ENCODE assay signal across 9 cellular contexts in the genomic region with DNA sequence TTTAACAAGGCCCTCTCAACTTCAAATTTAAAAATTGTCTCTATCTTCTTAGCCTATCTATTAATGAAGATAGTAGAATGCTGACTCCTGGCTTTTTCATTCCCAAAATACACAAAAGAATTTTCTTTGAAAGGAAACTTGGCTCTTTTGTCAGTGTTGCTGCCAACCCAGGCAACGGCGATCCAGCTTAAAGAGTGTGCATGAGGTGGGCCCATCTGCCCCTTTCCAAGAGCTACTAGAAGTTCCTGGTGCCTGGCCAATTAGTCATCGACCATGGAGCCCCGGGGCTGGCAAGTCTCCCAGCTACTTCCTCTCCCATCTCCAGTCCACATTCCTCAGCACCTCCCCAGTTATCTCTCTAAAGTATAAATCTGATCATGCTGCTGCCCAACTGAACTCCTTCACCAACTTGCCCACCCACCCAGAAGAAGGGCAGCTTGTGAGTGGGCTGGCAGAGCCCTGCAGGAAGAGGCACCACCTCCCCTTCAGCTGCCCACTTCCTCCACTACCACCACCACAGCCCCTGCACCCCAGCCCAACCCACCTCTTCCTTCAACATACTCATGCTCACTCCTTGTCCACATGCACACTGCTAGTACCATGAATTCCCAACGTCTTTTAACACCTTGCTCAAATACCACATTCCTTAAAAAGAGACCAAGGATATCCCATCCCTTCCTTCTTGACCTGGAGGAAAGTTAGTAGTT.
DNase-seq lines count a peak whose midpoint lies in the region; ATAC-seq and TF ChIP-seq lines count a peak whose summit lies in the region.
"Had no signal": no experiment of that assay in that cellular context is flagged by ENCODE, and none has a peak within 500 bp of the region (broad histone marks: within the 10 kb centered on the region; RNA-seq: fewer than 3 reads in every experiment).

No MANE protein-coding gene starts in this region.

- dilution Hi-C loops in mammary epithelial cell (cut with HindIII; ENCODE audit: low sequenced_read_pairs): no loop called here

- WGBS in mammary epithelial cell (ENCODE audit: low coverage, missing lambda C conversion rate): 23% methylated on average over 5 of the region's 5 CpGs

- peaks cover 49% of the 10 kb centered on the region for H3K36me3 Mint-ChIP-seq in activated naive CD4-positive, alpha-beta T cell treated with anti-CD3 and anti-CD28 coated beads, Interleukin-2, amount 10 ng/mL, durations not matched to agents 7 days and 5 days

- peak overlapping the region; percentile 10 for H3K9ac ChIP-seq in mammary epithelial cell (ENCODE audit: insufficient read depth, low read length)

- ATAC-seq in HG02970 (IDR thresholded peaks at IDR 0.05; ENCODE audit: low FRiP score, unreplicated experiment) (no peak), HG03135 (IDR thresholded peaks at IDR 0.05; ENCODE audit: unreplicated experiment) (no peak)

- DNase-seq in BE2C: peak; percentile 16
- DNase-seq in mammary epithelial cell: peak; percentile 80
- peak; percentile 74 to 93 for DNase-seq in lung microvascular endothelial cell (ENCODE audit: low read depth in 2 of 2)
- no peak for DNase-seq in stimulated activated CD4-positive, alpha-beta T cell treated with anti-CD3 and anti-CD28 coated beads, Interleukin-2, amount 100 ng/mL, for 48 hours
- DNase-seq in activated naive CD4-positive, alpha-beta T cell treated with anti-CD3 and anti-CD28 coated beads, Interleukin-2, amount 10 ng/mL, durations not matched to agents 7 days and 5 days: no peak

- intact Hi-C loops in mammary epithelial cell (cut with micrococcal nuclease): loop anchor here (1.0 kb wide), 1 partner anchor 215 kb away; no protein-coding TSS in a partner anchor

- peak overlapping the region; percentile 68 for H3K27ac ChIP-seq in mammary epithelial cell (ENCODE audit: insufficient read depth, low read depth, low read length)
- H3K27ac ChIP-seq: suprapubic skin had no signal

- TF ChIP-seq RAD21 in Ishikawa (IDR thresholded peaks at IDR 0.05; ENCODE audit: low read depth): no peak

- no peaks in the 10 kb centered on the region for H3K4me1 ChIP-seq in BE2C
- H3K4me1 ChIP-seq in mammary epithelial cell (ENCODE audit: insufficient read depth, low read length): peaks cover 30% of the 10 kb centered on the region
- H3K4me1 ChIP-seq: suprapubic skin had no signal

- no peaks in the 10 kb centered on the region for H3K36me3 ChIP-seq in BE2C
- no peaks in the 10 kb centered on the region for H3K36me3 ChIP-seq in mammary epithelial cell (ENCODE audit: insufficient read depth, low read length)
- H3K36me3 ChIP-seq: suprapubic skin had no signal

- H3K9me3 ChIP-seq in BE2C (no peaks in the 10 kb centered on the region), mammary epithelial cell (replicated peaks; ENCODE audit: insufficient read depth, low read length) (no peaks in the 10 kb centered on the region)
- H3K9me3 ChIP-seq: suprapubic skin had no signal

- in situ Hi-C loops in mammary epithelial cell (cut with MboI; ENCODE audit: low sequenced_read_pairs in 2 of 2): no loop called here

- H3K9me3 Mint-ChIP-seq in activated naive CD4-positive, alpha-beta T cell treated with anti-CD3 and anti-CD28 coated beads, Interleukin-2, amount 10 ng/mL, durations not matched to agents 7 days and 5 days: no peaks in the 10 kb centered on the region

- H3K27me3 ChIP-seq in BE2C: no peaks in the 10 kb centered on the region
- no peaks in the 10 kb centered on the region for H3K27me3 ChIP-seq in mammary epithelial cell (ENCODE audit: insufficient read depth, low read length)
- H3K27me3 ChIP-seq: suprapubic skin had no signal

- no peak for TF ChIP-seq CTCF in BE2C (IDR thresholded peaks at IDR 0.05; ENCODE audit: low read depth, low read length)
- TF ChIP-seq CTCF in mammary epithelial cell (conservative IDR thresholded peaks at IDR 0.05 in 1 of 2, IDR thresholded peaks at IDR 0.05 in 1 of 2; ENCODE audit: extremely low read depth in 1 of 2, insufficient read depth in 1 of 2, low read depth in 1 of 2, low read length in 2 of 2): no peak

- H3K27me3 Mint-ChIP-seq in activated naive CD4-positive, alpha-beta T cell treated with anti-CD3 and anti-CD28 coated beads, Interleukin-2, amount 10 ng/mL, durations not matched to agents 7 days and 5 days: no peaks in the 10 kb centered on the region

- H3K4me3 Mint-ChIP-seq in activated naive CD4-positive, alpha-beta T cell treated with anti-CD3 and anti-CD28 coated beads, Interleukin-2, amount 10 ng/mL, durations not matched to agents 7 days and 5 days: no peak overlapping the region

- peaks cover 20% of the 10 kb centered on the region for H3K79me2 ChIP-seq in mammary epithelial cell (ENCODE audit: insufficient read depth, low read length)

- no peaks in the 10 kb centered on the region for H4K20me1 ChIP-seq in mammary epithelial cell (ENCODE audit: insufficient read depth, low read length)

- no peak for TF ChIP-seq EP300 in Ishikawa (IDR thresholded peaks at IDR 0.05; ENCODE audit: borderline replicate concordance)

- peak overlapping the region; percentile 25 for H3K4me2 ChIP-seq in mammary epithelial cell (ENCODE audit: insufficient read depth, low read depth, low read length)

- H3K27ac Mint-ChIP-seq in activated naive CD4-positive, alpha-beta T cell treated with anti-CD3 and anti-CD28 coated beads, Interleukin-2, amount 10 ng/mL, durations not matched to agents 7 days and 5 days: no peak overlapping the region

- H3K4me3 ChIP-seq in BE2C (ENCODE audit: low read depth, low read length) (no peak overlapping the region), mammary epithelial cell (replicated peaks in 1 of 3; ENCODE audit: insufficient read depth in 1 of 3, low read depth in 2 of 3, low read length in 3 of 3) (no peak overlapping the region)
- H3K4me3 ChIP-seq: suprapubic skin had no signal

- H2AFZ ChIP-seq in mammary epithelial cell (ENCODE audit: low read depth, low read length): no peak overlapping the region

- BruUV-seq in mammary epithelial cell (replicated peaks; lab: Mats Ljungman, UMichigan): no TSS peak

- peaks cover 36% of the 10 kb centered on the region for H3K4me1 Mint-ChIP-seq in activated naive CD4-positive, alpha-beta T cell treated with anti-CD3 and anti-CD28 coated beads, Interleukin-2, amount 10 ng/mL, durations not matched to agents 7 days and 5 days

- CTCF ChIA-PET in mammary epithelial cell (lab: Charles Lee; ENCODE audit: low non-redundant PET): no interaction called here
- CTCF ChIA-PET in activated naive CD4-positive, alpha-beta T cell treated with anti-CD3 and anti-CD28 coated beads, Interleukin-2, amount 10 ng/mL, durations not matched to agents 7 days and 5 days (lab: Charles Lee): no interaction called here

TF ChIP-seq in Ishikawa, 13 proteins besides CTCF, POLR2A, EP300 and RAD21:
- TF ChIP-seq EGR1 (IDR thresholded peaks at IDR 0.05): no peak
- TF ChIP-seq TEAD4 (IDR thresholded peaks at IDR 0.05): no peak
- TF ChIP-seq NFIC (IDR thresholded peaks at IDR 0.05): peak; percentile 38; the same call in 1 of the 2 replicates
- no peak for TF ChIP-seq CEBPB (IDR thresholded peaks at IDR 0.05)
- TF ChIP-seq TAF1 (IDR thresholded peaks at IDR 0.05; ENCODE audit: low read depth): no peak
- TF ChIP-seq, protein P1, sequence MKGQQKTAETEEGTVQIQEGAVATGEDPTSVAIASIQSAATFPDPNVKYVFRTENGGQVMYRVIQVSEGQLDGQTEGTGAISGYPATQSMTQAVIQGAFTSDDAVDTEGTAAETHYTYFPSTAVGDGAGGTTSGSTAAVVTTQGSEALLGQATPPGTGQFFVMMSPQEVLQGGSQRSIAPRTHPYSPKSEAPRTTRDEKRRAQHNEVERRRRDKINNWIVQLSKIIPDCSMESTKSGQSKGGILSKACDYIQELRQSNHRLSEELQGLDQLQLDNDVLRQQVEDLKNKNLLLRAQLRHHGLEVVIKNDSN (IDR thresholded peaks at IDR 0.05): no peak
- TF ChIP-seq FOXM1 (IDR thresholded peaks at IDR 0.05; ENCODE audit: borderline replicate concordance, low read depth): no peak
- TF ChIP-seq YY1 (IDR thresholded peaks at IDR 0.05; ENCODE audit: low read depth): no peak
- no peak for TF ChIP-seq TCF12 (IDR thresholded peaks at IDR 0.05; ENCODE audit: low read depth)
- TF ChIP-seq ZBTB7A (IDR thresholded peaks at IDR 0.05; ENCODE audit: low read depth): no peak
- TF ChIP-seq, protein P2, sequence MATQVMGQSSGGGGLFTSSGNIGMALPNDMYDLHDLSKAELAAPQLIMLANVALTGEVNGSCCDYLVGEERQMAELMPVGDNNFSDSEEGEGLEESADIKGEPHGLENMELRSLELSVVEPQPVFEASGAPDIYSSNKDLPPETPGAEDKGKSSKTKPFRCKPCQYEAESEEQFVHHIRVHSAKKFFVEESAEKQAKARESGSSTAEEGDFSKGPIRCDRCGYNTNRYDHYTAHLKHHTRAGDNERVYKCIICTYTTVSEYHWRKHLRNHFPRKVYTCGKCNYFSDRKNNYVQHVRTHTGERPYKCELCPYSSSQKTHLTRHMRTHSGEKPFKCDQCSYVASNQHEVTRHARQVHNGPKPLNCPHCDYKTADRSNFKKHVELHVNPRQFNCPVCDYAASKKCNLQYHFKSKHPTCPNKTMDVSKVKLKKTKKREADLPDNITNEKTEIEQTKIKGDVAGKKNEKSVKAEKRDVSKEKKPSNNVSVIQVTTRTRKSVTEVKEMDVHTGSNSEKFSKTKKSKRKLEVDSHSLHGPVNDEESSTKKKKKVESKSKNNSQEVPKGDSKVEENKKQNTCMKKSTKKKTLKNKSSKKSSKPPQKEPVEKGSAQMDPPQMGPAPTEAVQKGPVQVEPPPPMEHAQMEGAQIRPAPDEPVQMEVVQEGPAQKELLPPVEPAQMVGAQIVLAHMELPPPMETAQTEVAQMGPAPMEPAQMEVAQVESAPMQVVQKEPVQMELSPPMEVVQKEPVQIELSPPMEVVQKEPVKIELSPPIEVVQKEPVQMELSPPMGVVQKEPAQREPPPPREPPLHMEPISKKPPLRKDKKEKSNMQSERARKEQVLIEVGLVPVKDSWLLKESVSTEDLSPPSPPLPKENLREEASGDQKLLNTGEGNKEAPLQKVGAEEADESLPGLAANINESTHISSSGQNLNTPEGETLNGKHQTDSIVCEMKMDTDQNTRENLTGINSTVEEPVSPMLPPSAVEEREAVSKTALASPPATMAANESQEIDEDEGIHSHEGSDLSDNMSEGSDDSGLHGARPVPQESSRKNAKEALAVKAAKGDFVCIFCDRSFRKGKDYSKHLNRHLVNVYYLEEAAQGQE (IDR thresholded peaks at IDR 0.05; ENCODE audit: low read depth): no peak
- TF ChIP-seq, protein P3, sequence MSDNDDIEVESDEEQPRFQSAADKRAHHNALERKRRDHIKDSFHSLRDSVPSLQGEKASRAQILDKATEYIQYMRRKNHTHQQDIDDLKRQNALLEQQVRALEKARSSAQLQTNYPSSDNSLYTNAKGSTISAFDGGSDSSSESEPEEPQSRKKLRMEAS (IDR thresholded peaks at IDR 0.05): 0 out of 2 replicates have a peak, but pooled peaks have one; percentile 24

Comparison
In these comparisons a context has a peak if more than half of its experiments do, and no peak if none do; other contexts are left out.
1. DNase-seq: peak in BE2C (single experiment), mammary epithelial cell (single experiment) and lung microvascular endothelial cell (2 of 2); none in stimulated activated CD4-positive, alpha-beta T cell treated with anti-CD3 and anti-CD28 coated beads, Interleukin-2, amount 100 ng/mL, for 48 hours (0 of 2) and activated naive CD4-positive, alpha-beta T cell treated with anti-CD3 and anti-CD28 coated beads, Interleukin-2, amount 10 ng/mL, durations not matched to agents 7 days and 5 days (single experiment).